Comparison of ENCODE assay signal across 8 cellular contexts in the genomic region with DNA sequence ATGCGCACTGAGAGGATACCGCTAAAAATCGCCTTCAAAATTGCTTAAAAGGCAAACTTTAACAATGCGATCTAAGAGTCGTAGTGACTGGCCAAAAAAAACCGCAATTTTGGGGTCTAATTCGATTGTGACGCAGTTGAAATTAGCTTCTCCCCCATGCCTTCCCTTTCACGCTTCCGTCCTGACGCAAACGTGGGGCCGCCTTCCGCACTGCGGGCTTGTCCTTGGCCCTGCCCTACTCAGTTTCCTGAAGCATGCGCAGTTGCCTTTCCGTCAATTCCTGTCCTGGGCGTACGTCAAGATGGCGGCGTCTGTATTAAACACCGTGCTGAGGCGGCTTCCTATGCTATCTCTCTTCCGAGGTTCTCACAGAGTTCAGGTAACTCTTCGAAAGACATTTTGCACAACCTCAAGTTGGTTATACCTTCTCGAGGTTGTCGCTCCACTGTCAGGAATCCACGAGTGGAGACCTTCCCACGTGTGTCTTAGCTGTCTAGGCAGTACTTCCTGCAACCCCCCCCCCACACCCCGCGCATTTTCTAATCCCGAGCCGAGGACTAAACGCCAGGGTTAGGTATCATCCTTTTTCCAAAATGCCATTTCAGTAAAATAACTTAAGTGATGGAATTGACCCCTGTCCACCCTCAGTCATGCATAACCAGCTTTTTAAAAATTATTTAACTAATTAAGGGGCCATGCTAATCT. TPM values are rescaled to one million over a fixed set of nuclear protein-coding genes. Genes with fewer than 3 reads are reported as not detected.
DNase-seq lines count a peak whose midpoint lies in the region; ATAC-seq and TF ChIP-seq lines count a peak whose summit lies in the region.

A gene (plus strand): TSS at position 276 of the 705 bp plus-strand sequence. CDS start 26 bp downstream, at position 302.

- in situ Hi-C loops in GM23248 (cut with MboI): no loop called here

- no peaks in the 10 kb centered on the region for H3K27me3 ChIP-seq in GM23248 (replicated peaks; ENCODE audit: insufficient read depth)

- H3F3A ChIP-seq in GM23248 (ENCODE audit: insufficient read depth): peaks cover 41% of the 10 kb centered on the region

- no peak for TF ChIP-seq CTCF in fibroblast of mammary gland (conservative IDR thresholded peaks at IDR 0.05; ENCODE audit: control insufficient read depth, insufficient read depth, low read depth, low read length)

- H3K27ac Mint-ChIP-seq in naive thymus-derived CD8-positive, alpha-beta T cell: peak within 1 kb of the TSS; percentile 99 to 100 (median 100)

- peaks cover 66% of the 10 kb centered on the region for H3K79me2 ChIP-seq in GM23248 (ENCODE audit: insufficient read depth)

- H3K4me3 Mint-ChIP-seq in naive thymus-derived CD8-positive, alpha-beta T cell: peak within 1 kb of the TSS; percentile 92 to 100 (median 99)

- H3K27ac ChIP-seq in GM23248: peak within 1 kb of the TSS; percentile 98

- peak within 1 kb of the TSS; percentile 88 for H2AFZ ChIP-seq in GM23248

- peak; percentile 99 for DNase-seq in DMS79 treated with DMSO at 0.1 percent for 48 hours (lab: John Stamatoyannopoulos, UW)
- peak; percentile 99 for DNase-seq in GM23248
- DNase-seq in Kasumi-1 (lab: John Stamatoyannopoulos, UW): peak; percentile 96 to 97
- peak; percentile 99 for DNase-seq in RPMI8226
- DNase-seq in activated T-helper 1 cell treated with anti-CD3 and anti-CD28 coated beads, Interleukin-2, amount 50 U/mL, for 16 hours (ENCODE audit: low read depth in 1 of 2, low spot score in 1 of 2): peak; percentile 91 to 96
- DNase-seq in fibroblast of mammary gland (ENCODE audit: low read depth): peak; percentile 98
- DNase-seq in naive thymus-derived CD8-positive, alpha-beta T cell: peak; percentile 91 to 100 (median 98)
- peak; percentile 91 to 100 (median 99) for DNase-seq in stimulated activated naive CD4-positive, alpha-beta T cell (lab: John Stamatoyannopoulos, UW)

- peaks cover 30% of the 10 kb centered on the region for H3K4me1 ChIP-seq in GM23248 (ENCODE audit: insufficient read depth)

- H3K9me3 ChIP-seq in GM23248 (ENCODE audit: low read depth): no peaks in the 10 kb centered on the region

- no peaks in the 10 kb centered on the region for H3K9me2 ChIP-seq in GM23248 (ENCODE audit: insufficient read depth)

- peaks cover 16 to 55% (median 44%) of the 10 kb centered on the region in 4 donors for H3K4me1 Mint-ChIP-seq in naive thymus-derived CD8-positive, alpha-beta T cell

- peaks cover 23 to 64% (median 26%) of the 10 kb centered on the region in 3 donors for H3K36me3 Mint-ChIP-seq in naive thymus-derived CD8-positive, alpha-beta T cell

- POLR2A ChIA-PET in naive thymus-derived CD8-positive, alpha-beta T cell (lab: Charles Lee): interaction anchor here (0.6 to 2.4 kb wide), 43 partner anchors 8 to 924 kb away, joined by 3 to 24 read pairs (median 4); a partner anchor contains a TSS

- H3K4me3 ChIP-seq in GM23248 (peak within 1 kb of the TSS; percentile 99), fibroblast of mammary gland (ENCODE audit: control insufficient read depth, low read depth, low read length) (peak within 1 kb of the TSS; percentile 99)

- peaks cover 0 to 8% (median 0%) of the 10 kb centered on the region in 5 donors for H3K27me3 Mint-ChIP-seq in naive thymus-derived CD8-positive, alpha-beta T cell

- WGBS in GM23248 (ENCODE audit: low coverage in 1 of 2, low lambda C conversion rate in 2 of 2, missing lambda C conversion rate in 2 of 2), 2 experiments: 1% methylated on average over 34 of the region's 34 CpGs

- ATAC-seq in naive thymus-derived CD8-positive, alpha-beta T cell: peak; percentile 71 to 79

- peak within 1 kb of the TSS; percentile 95 for H3K4me2 ChIP-seq in GM23248 (ENCODE audit: unreplicated experiment)

- H4K20me1 ChIP-seq in GM23248 (ENCODE audit: insufficient read depth): no peaks in the 10 kb centered on the region

- peaks cover 0 to 3% (median 0%) of the 10 kb centered on the region in 9 donors for H3K9me3 Mint-ChIP-seq in naive thymus-derived CD8-positive, alpha-beta T cell

- H3K36me3 ChIP-seq in GM23248 (ENCODE audit: low read depth): peaks cover 30% of the 10 kb centered on the region

- peak within 1 kb of the TSS; percentile 100 for H3K9ac ChIP-seq in GM23248

RNA-seq across cellular contexts. Expression of the gene that starts here (rescaled TPM):
- 33.5 and 41.4 TPM in 2 replicates for total RNA-seq in GM23248 (2014; rRNA removed; shearing (Covaris generic))
- 59.2 and 61.2 TPM in 2 replicates for polyA plus RNA-seq in GM23248 (2016; fragmentation: Nextera tagmentation; extraction: Ambion mirVana)
- 10 to 100 TPM; 43.1 to 43.8 TPM for total RNA-seq in naive thymus-derived CD8-positive, alpha-beta T cell
- polyA plus RNA-seq in naive thymus-derived CD8-positive, alpha-beta T cell: 100 to 1,000 TPM in 2 of 3 donors, 10 to 100 TPM in 1; 87.4 to 161 (median 119) TPM

Comparison
In these comparisons a context has a peak if more than half of its experiments do, and no peak if none do; other contexts are left out.
1. Peak in every context shown above with its lines: DNase-seq, ATAC-seq, H3K4me3 ChIP-seq and H3K27ac ChIP-seq.